ENCODE assay signal across 18 cellular contexts in genomic region chr17:83054518-83055125, GRCh38. TPM values are rescaled to one million over a fixed set of nuclear protein-coding genes. Genes with fewer than 3 reads are reported as not detected.
DNase-seq lines count a peak whose midpoint lies in the region; ATAC-seq and TF ChIP-seq lines count a peak whose summit lies in the region.
"Had no signal": no experiment of that assay in that cellular context is flagged by ENCODE, and none has a peak within 500 bp of the region (broad histone marks: within the 10 kb centered on the region; RNA-seq: fewer than 3 reads in every experiment).

No MANE protein-coding gene starts in this region.

- H3K27ac ChIP-seq in HL-60 (replicated peaks): peak overlapping the region; percentile 79
- H3K27ac ChIP-seq in coronary artery: peak overlapping the region in 1 of 2 donors; percentile 36
- H3K27ac ChIP-seq: neural progenitor cell had no signal

- H3K4me3 Mint-ChIP-seq in CD14-positive monocyte: no peak overlapping the region
- H3K4me3 Mint-ChIP-seq in natural killer cell: peak overlapping the region; percentile 74
- H3K4me3 Mint-ChIP-seq: activated naive CD4-positive, alpha-beta T cell treated with anti-CD3 and anti-CD28 coated beads for 36 hours; H9; memory B cell had no signal

- ATAC-seq in natural killer cell (peak in 1 of 3 donors; percentile 1), GM18519 (IDR thresholded peaks at IDR 0.05; ENCODE audit: low FRiP score, unreplicated experiment) (no peak), GM21390 (IDR thresholded peaks at IDR 0.05; ENCODE audit: unreplicated experiment) (no peak)

- H3K27ac Mint-ChIP-seq in CD14-positive monocyte (peak overlapping the region; percentile 98 to 100 (median 100)), natural killer cell (peak overlapping the region; percentile 90 to 94)
- H3K27ac Mint-ChIP-seq: H9 had no signal

- H3K9me3 Mint-ChIP-seq in CD14-positive monocyte (peaks cover 0 to 1% (median 0%) of the 10 kb centered on the region in 7 donors), natural killer cell (no peaks in the 10 kb centered on the region)
- H3K9me3 Mint-ChIP-seq: activated naive CD4-positive, alpha-beta T cell treated with anti-CD3 and anti-CD28 coated beads for 36 hours; T-helper 2 cell treated with Interferon-gamma antibody and Interleukin-4, amounts not matched to agents 5 μg/mL and 100 μg/mL, for 36 hours had no signal

- H3K4me1 Mint-ChIP-seq in CD14-positive monocyte (peaks cover 41% of the 10 kb centered on the region), natural killer cell (peaks cover 16 to 34% of the 10 kb centered on the region in 2 donors)

- TF ChIP-seq CTCF in CD14-positive monocyte (IDR thresholded peaks at IDR 0.05) (no peak), HL-60 (IDR thresholded peaks at IDR 0.05; ENCODE audit: insufficient read depth, low read length) (no peak), coronary artery (IDR thresholded peaks at IDR 0.05) (no peak), natural killer cell (IDR thresholded peaks at IDR 0.05) (no peak)

- no peaks in the 10 kb centered on the region for H3K27me3 ChIP-seq in HL-60 (ENCODE audit: insufficient read depth, poor library complexity, severe bottlenecking)
- H3K27me3 ChIP-seq in HAP-1 (ENCODE audit: low read depth): no peaks in the 10 kb centered on the region
- H3K27me3 ChIP-seq: neural progenitor cell had no signal

- H3K4me3 ChIP-seq in HL-60 (replicated peaks; ENCODE audit: insufficient read depth, low read length) (no peak overlapping the region), coronary artery (no peak overlapping the region), HAP-1 (no peak overlapping the region)
- H3K4me3 ChIP-seq: neural progenitor cell had no signal

- peaks cover 3% of the 10 kb centered on the region for H3K4me1 ChIP-seq in HAP-1
- H3K4me1 ChIP-seq: neural progenitor cell had no signal

- no peaks in the 10 kb centered on the region for H3K9me3 ChIP-seq in HAP-1

- DNase-seq in CD14-positive monocyte (ENCODE audit: low spot score): no peak
- DNase-seq in HL-60 (ENCODE audit: low read depth in 1 of 2, low spot score in 1 of 2): no peak
- DNase-seq in coronary artery (ENCODE audit: low spot score): peak; percentile 62
- DNase-seq in natural killer cell: peak; percentile 35
- no peak for DNase-seq in amygdala (lab: John Stamatoyannopoulos, UW)
- DNase-seq in HAP-1 (ENCODE audit: low spot score in 2 of 2): no peak
- DNase-seq: activated CD4-positive, alpha-beta T cell treated with anti-CD3 and anti-CD28 coated beads for 48 hours; activated naive CD4-positive, alpha-beta T cell treated with anti-CD3 and anti-CD28 coated beads for 36 hours; foreskin melanocyte; H9; NCI-H1105; SHP77; stimulated activated CD4-positive, alpha-beta T cell treated with anti-CD3 and anti-CD28 coated beads, Interleukin-4, amount 100 ng/mL, for 4 hours had no signal

- in situ Hi-C loops in HAP-1 (cut with MboI; ENCODE audit: low sequenced_read_pairs): no loop called here

- intact Hi-C loops in CD14-positive monocyte (cut with micrococcal nuclease) (loop anchor here in 1 of 2 donors (2.0 to 5.0 kb wide), 2 partner anchors 24 to 92 kb away; partner anchors contain the start of gene METRNL), natural killer cell (cut with micrococcal nuclease) (loop anchor here (10.0 kb wide), 1 partner anchor 190 kb away; no protein-coding TSS in a partner anchor)

- H3K36me3 ChIP-seq in HAP-1 (replicated peaks): no peaks in the 10 kb centered on the region
- H3K36me3 ChIP-seq: neural progenitor cell had no signal

- H3K36me3 Mint-ChIP-seq in CD14-positive monocyte (no peaks in the 10 kb centered on the region), natural killer cell (no peaks in the 10 kb centered on the region)
- H3K36me3 Mint-ChIP-seq: memory B cell had no signal

- H3K27me3 Mint-ChIP-seq in CD14-positive monocyte (ENCODE audit: low read depth in 3 of 3): peaks cover 1 to 8% (median 2%) of the 10 kb centered on the region in 3 donors
- peaks cover 0 to 3% of the 10 kb centered on the region in 2 donors for H3K27me3 Mint-ChIP-seq in natural killer cell (ENCODE audit: low read depth in 2 of 2)

RNA-seq across cellular contexts. Expression of gene METRNL, which starts 24.8 kb away (rescaled TPM):
- polyA plus RNA-seq in CD14-positive monocyte: 10 to 100 TPM; 13.1 to 29.8 TPM
- 100 to 1,000 TPM; 227 to 390 (median 325) TPM for total RNA-seq in natural killer cell

Comparison
In these comparisons a context has a peak if more than half of its experiments do, and no peak if none do; other contexts are left out.
1. DNase-seq: peak in coronary artery (single experiment) and natural killer cell (single experiment); none in CD14-positive monocyte (single experiment), HL-60 (0 of 2), amygdala (0 of 56) and HAP-1 (0 of 2).